16 cellular contexts compared by ENCODE assay signal in the genomic region with DNA sequence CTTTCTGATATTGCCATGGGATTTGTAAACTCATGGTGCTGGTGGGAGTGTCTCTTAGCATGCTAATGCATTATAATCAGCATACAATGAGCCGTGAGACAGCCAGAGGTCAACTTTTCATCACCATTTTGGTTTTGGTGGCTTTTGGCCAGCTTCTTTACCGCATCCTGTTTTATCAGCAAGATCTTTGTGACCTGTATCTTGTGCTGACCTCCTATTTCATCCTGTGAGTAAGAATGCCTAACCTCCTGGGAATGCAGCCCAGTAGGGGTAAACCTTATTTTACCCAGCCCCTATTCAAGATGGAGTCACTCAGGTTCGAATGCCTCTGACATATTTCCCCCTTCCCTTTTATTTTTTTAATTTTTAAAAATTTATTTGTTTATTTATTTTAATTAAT.
DNase-seq lines count a peak whose midpoint lies in the region; ATAC-seq, FAIRE-seq and TF ChIP-seq lines count a peak whose summit lies in the region.
"Had no signal": no experiment of that assay in that cellular context is flagged by ENCODE, and none has a peak within 500 bp of the region (broad histone marks: within the 10 kb centered on the region; RNA-seq: fewer than 3 reads in every experiment).

No MANE protein-coding gene starts in this region.

- H3K36me3 ChIP-seq in PC-3 (ENCODE audit: low read depth, low read length) (no peaks in the 10 kb centered on the region), GM12878 (ENCODE audit: control insufficient read depth in 2 of 2, insufficient read depth in 2 of 2, low read length in 1 of 2) (no peaks in the 10 kb centered on the region; a peak in 1 of 4 replicates), mesendoderm (ENCODE audit: control insufficient read depth, insufficient read depth, low read length) (no peaks in the 10 kb centered on the region), kidney (ENCODE audit: control insufficient read depth in 1 of 2, insufficient read depth in 2 of 2, low read length in 2 of 2) (no peaks in the 10 kb centered on the region)

- H2AFZ ChIP-seq in PC-3 (ENCODE audit: low read length), result no peak overlapping the region
- H2AFZ ChIP-seq in GM12878 (ENCODE audit: control insufficient read depth, low read depth, low read length), result no peak overlapping the region

- H3K79me1 ChIP-seq in mesendoderm (ENCODE audit: low read length), result peaks cover 4% of the 10 kb centered on the region

- H2AK5ac ChIP-seq in mesendoderm (ENCODE audit: low read length), result no peak overlapping the region

- H3K9ac ChIP-seq in PC-3 (ENCODE audit: low read length) (no peak overlapping the region), GM12878 (ENCODE audit: control insufficient read depth, insufficient read depth, low read length) (no peak overlapping the region), mesendoderm (ENCODE audit: low read length) (no peak overlapping the region), kidney (ENCODE audit: low read length in 2 of 2) (no peak overlapping the region)
- H3K9ac ChIP-seq: BLaER1 treated with 17β-estradiol and CSF1 and Interleukin-3, amounts not matched to agents 10 nM and 100 nM had no signal

- no peak for FAIRE-seq in GM12878 (lab: Jason Lieb, UNC)
- no peak for FAIRE-seq in kidney (lab: Jason Lieb, UNC)

- no peak overlapping the region for H3K18ac ChIP-seq in mesendoderm (ENCODE audit: low read length)

- no peak for TF ChIP-seq RAD21 in GM12878 (IDR thresholded peaks at IDR 0.05; ENCODE audit: insufficient read depth, low read depth, low read length)

- no peak for TF ChIP-seq POLR2A in GM12878 (IDR thresholded peaks at IDR 0.05; ENCODE audit: low read depth, low read length)

- TF ChIP-seq CTCF in PC-3 (conservative IDR thresholded peaks at IDR 0.05; ENCODE audit: low read depth, low read length) (no peak), GM12878 (IDR thresholded peaks at IDR 0.05 in 2 of 3, conservative IDR thresholded peaks at IDR 0.05 in 1 of 3; ENCODE audit: control insufficient read depth in 2 of 3, extremely low read depth in 1 of 3, insufficient read depth in 1 of 3, low read depth in 3 of 3, low read length in 3 of 3) (no peak), kidney (IDR thresholded peaks at IDR 0.05; ENCODE audit: borderline replicate concordance, extremely low read depth, insufficient read depth) (no peak)

- no peaks in the 10 kb centered on the region for H3K4me1 Mint-ChIP-seq in activated CD4-positive, alpha-beta T cell treated with anti-CD3 and anti-CD28 coated beads for 36 hours
- H3K4me1 Mint-ChIP-seq: memory B cell had no signal

- no peaks in the 10 kb centered on the region for H4K20me1 ChIP-seq in PC-3 (ENCODE audit: low read length)
- H4K20me1 ChIP-seq in GM12878 (ENCODE audit: control insufficient read depth, insufficient read depth), result no peaks in the 10 kb centered on the region

- H3K27me3 ChIP-seq in PC-3 (ENCODE audit: low read length), result no peaks in the 10 kb centered on the region
- no peaks in the 10 kb centered on the region for H3K27me3 ChIP-seq in GM12878 (replicated peaks in 1 of 2; ENCODE audit: control insufficient read depth in 2 of 2, insufficient read depth in 2 of 2, low read length in 1 of 2)
- H3K27me3 ChIP-seq in mesendoderm (ENCODE audit: insufficient read depth, low read length, poor library complexity), result no peaks in the 10 kb centered on the region
- H3K27me3 ChIP-seq: BLaER1 treated with 17β-estradiol and CSF1 and Interleukin-3, amounts not matched to agents 10 nM and 100 nM; spleen had no signal

- H3K4me3 ChIP-seq in PC-3 (ENCODE audit: low read length) (no peak overlapping the region), GM12878 (no peak overlapping the region), mesendoderm (ENCODE audit: low read length) (no peak overlapping the region), kidney (ENCODE audit: low read length in 2 of 2) (no peak overlapping the region)
- H3K4me3 ChIP-seq: BLaER1 treated with 17β-estradiol and CSF1 and Interleukin-3, amounts not matched to agents 10 nM and 100 nM; SK-N-MC; spleen had no signal

- H2BK120ac ChIP-seq in mesendoderm (ENCODE audit: low read depth, low read length), result no peak overlapping the region

- RAD21 ChIA-PET in GM12878 (lab: Charles Lee; ENCODE audit: unreplicated experiment), result no interaction called here

- H3K4me1 ChIP-seq in PC-3 (ENCODE audit: insufficient read depth, low read length), result peaks cover 11% of the 10 kb centered on the region
- no peaks in the 10 kb centered on the region for H3K4me1 ChIP-seq in GM12878 (ENCODE audit: control insufficient read depth, insufficient read depth, low read length)
- peaks cover 5% of the 10 kb centered on the region for H3K4me1 ChIP-seq in mesendoderm (ENCODE audit: control insufficient read depth, low read depth, low read length)
- H3K4me1 ChIP-seq in kidney (ENCODE audit: control insufficient read depth in 1 of 2, insufficient read depth in 1 of 2, low read depth in 1 of 2, low read length in 2 of 2), result no peaks in the 10 kb centered on the region
- H3K4me1 ChIP-seq: spleen had no signal

- H3K27me3 Mint-ChIP-seq in activated CD4-positive, alpha-beta T cell treated with anti-CD3 and anti-CD28 coated beads for 36 hours, result no peaks in the 10 kb centered on the region
- H3K27me3 Mint-ChIP-seq: memory B cell had no signal

- no peak overlapping the region for H2BK5ac ChIP-seq in mesendoderm (ENCODE audit: low read length)

- intact Hi-C loops in PC-3 (cut with micrococcal nuclease) (no loop called here), GM12878 (cut with micrococcal nuclease; ENCODE audit: unreplicated experiment) (no loop called here), kidney (cut with DNase I) (no loop called here)
- intact Hi-C loops in activated CD4-positive, alpha-beta T cell treated with anti-CD3 and anti-CD28 coated beads for 36 hours (cut with DNase I, micrococcal nuclease), result no loop called here

- no peak overlapping the region for H3K56ac ChIP-seq in mesendoderm (ENCODE audit: low read length)

- H3K9me3 Mint-ChIP-seq in activated CD4-positive, alpha-beta T cell treated with anti-CD3 and anti-CD28 coated beads for 36 hours (ENCODE audit: low read depth), result no peaks in the 10 kb centered on the region
- H3K9me3 Mint-ChIP-seq: immature natural killer cell, memory B cell had no signal

- POLR2A ChIA-PET in PC-3 (lab: Charles Lee; ENCODE audit: unreplicated experiment) (no interaction called here), GM12878 (lab: Charles Lee) (no interaction called here)
- POLR2A ChIA-PET in activated CD4-positive, alpha-beta T cell treated with anti-CD3 and anti-CD28 coated beads for 36 hours (lab: Charles Lee), result interaction anchor here (0.6 kb wide), 1 partner anchor 149 kb away, joined by 3 read pairs; no protein-coding TSS in a partner anchor

- H3K9me2 ChIP-seq in PC-3 (replicated peaks; ENCODE audit: low read length), result no peaks in the 10 kb centered on the region

- no peaks in the 10 kb centered on the region for H3F3A ChIP-seq in PC-3 (ENCODE audit: low read length, unreplicated experiment)

- peak; percentile 80 for DNase-seq in HCEC 1CT
- DNase-seq in PC-3, result peak; percentile 93
- DNase-seq in GM12878 (ENCODE audit: low read depth, low spot score), result no peak
- DNase-seq in mesendoderm, result peak; percentile 78
- DNase-seq in kidney, result no peak
- no peak for DNase-seq in NOMO-1 treated with dmso at 0.1 percent for 144 hours (lab: John Stamatoyannopoulos, UW; ENCODE audit: unreplicated experiment)
- DNase-seq in activated CD4-positive, alpha-beta T cell treated with anti-CD3 and anti-CD28 coated beads for 36 hours, result no peak
- DNase-seq: cerebellar nuclear complex, Karpas-422, NCI-H146, spleen had no signal

- in situ Hi-C loops in GM12878 (cut with MboI), result no loop called here

- TF ChIP-seq EP300 in GM12878 (IDR thresholded peaks at IDR 0.05; ENCODE audit: borderline replicate concordance in 1 of 2, control insufficient read depth in 1 of 2, low read depth in 2 of 2, low read length in 2 of 2), result no peak

- no peak overlapping the region for H3K27ac Mint-ChIP-seq in activated CD4-positive, alpha-beta T cell treated with anti-CD3 and anti-CD28 coated beads for 36 hours
- H3K27ac Mint-ChIP-seq: memory B cell had no signal

- CTCF ChIA-PET in PC-3 (lab: Charles Lee), result no interaction called here
- CTCF ChIA-PET in GM12878 (lab: Yijun Ruan, JAX), result no interaction called here
- CTCF ChIA-PET in activated CD4-positive, alpha-beta T cell treated with anti-CD3 and anti-CD28 coated beads for 36 hours (lab: Charles Lee), result no interaction called here

- peak overlapping the region; percentile 59 for H3K27ac ChIP-seq in PC-3 (ENCODE audit: low read length)
- no peak overlapping the region for H3K27ac ChIP-seq in GM12878 (ENCODE audit: control insufficient read depth, insufficient read depth)
- no peak overlapping the region for H3K27ac ChIP-seq in mesendoderm (ENCODE audit: low read depth, low read length)
- H3K27ac ChIP-seq in kidney (ENCODE audit: low read depth in 2 of 2, low read length in 2 of 2), result no peak overlapping the region
- H3K27ac ChIP-seq: BLaER1 treated with 17β-estradiol and CSF1 and Interleukin-3, amounts not matched to agents 10 nM and 100 nM; SK-N-MC; spleen had no signal

- no TSS peak for BruUV-seq in PC-3 (replicated peaks; lab: Mats Ljungman, UMichigan)
- no TSS peak for BruUV-seq in GM12878 (replicated peaks; lab: Mats Ljungman, UMichigan)

- ATAC-seq in PC-3 (peak; percentile 81), GM12878 (no peak), GM21390 (IDR thresholded peaks at IDR 0.05; ENCODE audit: unreplicated experiment) (no peak)
- no peak for ATAC-seq in activated CD4-positive, alpha-beta T cell treated with anti-CD3 and anti-CD28 coated beads for 36 hours

- H3K4me2 ChIP-seq in PC-3 (ENCODE audit: low read length) (no peak overlapping the region), GM12878 (ENCODE audit: control insufficient read depth, insufficient read depth) (no peak overlapping the region), mesendoderm (ENCODE audit: low read length) (no peak overlapping the region)
- H3K4me2 ChIP-seq: BLaER1 treated with 17β-estradiol and CSF1 and Interleukin-3, amounts not matched to agents 10 nM and 100 nM had no signal

- no peak overlapping the region for H4K8ac ChIP-seq in mesendoderm (ENCODE audit: low read depth, low read length)

- no peak overlapping the region for H4K5ac ChIP-seq in mesendoderm (ENCODE audit: low read length)

- WGBS in GM12878 (ENCODE audit: insufficient coverage, insufficient replicate concordance, low lambda C conversion rate, missing lambda C conversion rate), result 45% methylated on average over 3 of the region's 3 CpGs
- WGBS in mesendoderm (ENCODE audit: extremely low coverage, insufficient coverage, low lambda C conversion rate), result no CpG with 5 or more reads among the region's 3 CpGs

- H3K23ac ChIP-seq in mesendoderm (ENCODE audit: low read length), result no peak overlapping the region

- H3K9me3 ChIP-seq in PC-3 (ENCODE audit: low read length), result no peaks in the 10 kb centered on the region
- no peaks in the 10 kb centered on the region for H3K9me3 ChIP-seq in GM12878 (replicated peaks; ENCODE audit: control insufficient read depth, insufficient read depth, low read length)
- no peaks in the 10 kb centered on the region for H3K9me3 ChIP-seq in kidney (ENCODE audit: control insufficient read depth in 1 of 2, low read length in 2 of 2)
- H3K9me3 ChIP-seq: spleen had no signal

- H3K36me3 Mint-ChIP-seq in activated CD4-positive, alpha-beta T cell treated with anti-CD3 and anti-CD28 coated beads for 36 hours (ENCODE audit: low read depth), result no peaks in the 10 kb centered on the region

- SMC1A ChIA-PET in GM12878 (lab: Charles Lee; ENCODE audit: uncharacterized antibody, unreplicated experiment), result no interaction called here

- no peaks in the 10 kb centered on the region for H3K79me2 ChIP-seq in PC-3 (ENCODE audit: low read length)
- H3K79me2 ChIP-seq in GM12878 (ENCODE audit: control insufficient read depth, insufficient read depth, low read length), result no peaks in the 10 kb centered on the region
- peaks cover 2% of the 10 kb centered on the region for H3K79me2 ChIP-seq in mesendoderm (ENCODE audit: control insufficient read depth, insufficient read depth, low read length)

- H3K4ac ChIP-seq in mesendoderm (ENCODE audit: low read depth, low read length), result no peak overlapping the region

- no peak overlapping the region for H3K4me3 Mint-ChIP-seq in activated CD4-positive, alpha-beta T cell treated with anti-CD3 and anti-CD28 coated beads for 36 hours
- H3K4me3 Mint-ChIP-seq: immature natural killer cell, memory B cell had no signal

- H2BK15ac ChIP-seq in mesendoderm (replicated peaks; ENCODE audit: low read depth), result no peak overlapping the region

Comparison
In these comparisons a context has a peak if more than half of its experiments do, and no peak if none do; other contexts are left out.
1. DNase-seq: peak in HCEC 1CT (single experiment), PC-3 (single experiment) and mesendoderm (single experiment); none in GM12878 (single experiment), kidney (single experiment), NOMO-1 treated with dmso at 0.1 percent for 144 hours (single experiment) and activated CD4-positive, alpha-beta T cell treated with anti-CD3 and anti-CD28 coated beads for 36 hours (single experiment).